In the genomic region with DNA sequence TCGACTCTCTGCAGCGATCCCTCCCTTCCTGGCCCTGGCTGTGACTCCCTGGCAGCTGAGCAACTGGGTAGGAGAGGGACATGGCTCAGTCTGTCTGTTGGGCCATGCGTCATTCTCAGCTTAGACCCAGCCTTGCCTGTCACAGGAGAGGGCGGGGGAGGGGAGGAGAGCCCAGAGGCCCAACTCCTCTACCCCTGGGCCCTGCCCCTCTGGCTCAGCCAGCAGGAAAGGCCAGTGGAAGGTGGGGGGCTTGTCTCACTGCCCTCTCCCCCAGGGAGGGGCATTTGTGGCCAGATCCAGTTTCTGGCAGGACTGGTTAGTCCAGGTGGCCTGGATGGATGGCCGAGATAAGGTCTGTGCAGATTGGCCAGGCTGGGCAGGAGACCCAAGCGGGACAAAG, we compare ENCODE assay signal across 19 cellular contexts. TPM values are rescaled to one million over a fixed set of nuclear protein-coding genes. Genes with fewer than 3 reads are reported as not detected.
DNase-seq lines count a peak whose midpoint lies in the region; ATAC-seq and TF ChIP-seq lines count a peak whose summit lies in the region.
"Had no signal": no experiment of that assay in that cellular context is flagged by ENCODE, and none has a peak within 500 bp of the region (broad histone marks: within the 10 kb centered on the region; RNA-seq: fewer than 3 reads in every experiment).

No MANE protein-coding gene starts in this region.

- no peak for ATAC-seq in Right ventricle myocardium inferior
- peak; percentile 73 for ATAC-seq in body of pancreas
- no peak for ATAC-seq in HG02642 (IDR thresholded peaks at IDR 0.05; ENCODE audit: poor library complexity, unreplicated experiment)
- no peak for ATAC-seq in HG03135 (IDR thresholded peaks at IDR 0.05; ENCODE audit: unreplicated experiment)
- ATAC-seq: activated T-helper 17 cell treated with anti-CD3 and anti-CD28 coated beads, Interleukin-2, amount 50 U/mL, for 72 hours; CD8-positive, alpha-beta T cell; left lung had no signal

- H3K36me3 ChIP-seq in body of pancreas (replicated peaks in 1 of 2; ENCODE audit: insufficient read depth in 1 of 2, low read depth in 2 of 2) (no peaks in the 10 kb centered on the region), sigmoid colon (no peaks in the 10 kb centered on the region)
- H3K36me3 ChIP-seq: HAP-1, left lung, uterus had no signal

- H3K4me3 ChIP-seq in body of pancreas (no peak overlapping the region), sigmoid colon (no peak overlapping the region)
- H3K4me3 ChIP-seq: HAP-1, left lung, uterus had no signal

- intact Hi-C loops in Right ventricle myocardium inferior (cut with DNase I), result no loop called here
- intact Hi-C loops in cardiac septum (cut with DNase I), result no loop called here
- intact Hi-C loops in body of pancreas (cut with DNase I), result no loop called here
- intact Hi-C loops in sigmoid colon (cut with DNase I), result no loop called here

- peaks cover 20% of the 10 kb centered on the region for H3K27me3 Mint-ChIP-seq in mesothelial cell of epicardium (ENCODE audit: low read depth)

- peaks cover 28% of the 10 kb centered on the region for H3K4me1 ChIP-seq in body of pancreas
- H3K4me1 ChIP-seq in sigmoid colon, result peaks cover 0 to 14% (median 12%) of the 10 kb centered on the region in 4 donors

- H3K27ac ChIP-seq in body of pancreas (peak overlapping the region in 3 of 4 donors; percentile 13 to 37 (median 36)), sigmoid colon (no peak overlapping the region)
- H3K27ac ChIP-seq: left lung, uterus had no signal

- H3K9me3 Mint-ChIP-seq in mesothelial cell of epicardium, result peaks cover 12% of the 10 kb centered on the region
- H3K9me3 Mint-ChIP-seq: activated T-helper 17 cell treated with anti-CD3 and anti-CD28 coated beads, Interleukin-2, amount 50 U/mL, for 72 hours; CD8-positive, alpha-beta T cell had no signal

- TF ChIP-seq POLR2A in body of pancreas (IDR thresholded peaks at IDR 0.05) (no peak), sigmoid colon (IDR thresholded peaks at IDR 0.05) (no peak)

- peak overlapping the region; percentile 64 for H3K27ac Mint-ChIP-seq in mesothelial cell of epicardium
- H3K27ac Mint-ChIP-seq: activated T-helper 17 cell treated with anti-CD3 and anti-CD28 coated beads, Interleukin-2, amount 50 U/mL, for 72 hours; CD8-positive, alpha-beta T cell had no signal

- WGBS in body of pancreas, 2 donors, result 26 to 41% methylated on average over 3 to 5 of the region's 6 CpGs
- 71 to 90% methylated on average over 6 of the region's 6 CpGs for WGBS in sigmoid colon, 2 donors

- H3K4me1 Mint-ChIP-seq in mesothelial cell of epicardium, result peaks cover 29% of the 10 kb centered on the region

- no peaks in the 10 kb centered on the region for H3K36me3 Mint-ChIP-seq in mesothelial cell of epicardium
- H3K36me3 Mint-ChIP-seq: CD8-positive, alpha-beta T cell had no signal

- H3K9me3 ChIP-seq in body of pancreas (no peaks in the 10 kb centered on the region), sigmoid colon (no peaks in the 10 kb centered on the region)
- H3K9me3 ChIP-seq: HAP-1, left lung, uterus had no signal

- TF ChIP-seq EP300 in sigmoid colon (IDR thresholded peaks at IDR 0.05), result no peak

- peak overlapping the region; percentile 20 for H3K4me3 Mint-ChIP-seq in mesothelial cell of epicardium
- H3K4me3 Mint-ChIP-seq: activated T-helper 17 cell treated with anti-CD3 and anti-CD28 coated beads, Interleukin-2, amount 50 U/mL, for 72 hours; CD8-positive, alpha-beta T cell had no signal

- H3K27me3 ChIP-seq in body of pancreas (no peaks in the 10 kb centered on the region), sigmoid colon (peaks cover 13 to 58% (median 43%) of the 10 kb centered on the region in 3 donors)
- H3K27me3 ChIP-seq: uterus had no signal

- DNase-seq in Right ventricle myocardium inferior (ENCODE audit: missing footprints) (peak; percentile 31), cardiac septum (ENCODE audit: low spot score) (no peak), body of pancreas (peak; percentile 59 to 87 (median 80)), mesothelial cell of epicardium (ENCODE audit: low spot score in 2 of 2, unreplicated experiment in 2 of 2) (no peak), sigmoid colon (no peak), putamen (ENCODE audit: low spot score) (no peak)
- DNase-seq: ACHN; CD8-positive, alpha-beta T cell; hypothalamus; NCI-H1930; NCI-H510A treated with DMSO at 0.1 percent for 48 hours; uterus had no signal

- TF ChIP-seq CTCF in body of pancreas (IDR thresholded peaks at IDR 0.05), result no peak
- TF ChIP-seq CTCF in mesothelial cell of epicardium (IDR thresholded peaks at IDR 0.05; ENCODE audit: unreplicated experiment), result no peak
- TF ChIP-seq CTCF in sigmoid colon (IDR thresholded peaks at IDR 0.05), result no peak

RNA-seq across cellular contexts. Expression of a gene that starts 31.6 kb away (rescaled TPM):
- total RNA-seq in Right ventricle myocardium inferior (not detected), cardiac septum (not detected), body of pancreas (not detected), mesothelial cell of epicardium (not detected in 3 replicates), sigmoid colon (not detected)
- not detected for polyA plus RNA-seq in sigmoid colon
- total RNA-seq: activated CD8-positive, alpha-beta memory T cell treated with anti-CD3 and anti-CD28 coated beads for 36 hours; activated T-helper 17 cell treated with anti-CD3 and anti-CD28 coated beads, Interleukin-2, amount 50 U/mL, for 72 hours; CD8-positive, alpha-beta T cell; left lung; uterus had no signal
- polyA plus RNA-seq: adipose tissue had no signal

RNA-seq across cellular contexts. Expression of a gene that starts 57.9 kb away (rescaled TPM):
- total RNA-seq in Right ventricle myocardium inferior, result 9.1 TPM
- total RNA-seq in cardiac septum, result 15.6 TPM
- total RNA-seq in body of pancreas, result 10 to 100 TPM; 11.7 to 12.9 TPM
- 53.2 to 60.4 TPM (median 54.3 TPM) in 3 replicates for total RNA-seq in mesothelial cell of epicardium
- 1 to 10 TPM; 2.1 to 6.6 (median 5.0) TPM for total RNA-seq in sigmoid colon
- polyA plus RNA-seq in sigmoid colon, result 1 to 10 TPM in 2 of 3 donors, under 1 TPM in 1; 0.46 to 5.2 (median 1.8) TPM

Comparison
In these comparisons a context has a peak if more than half of its experiments do, and no peak if none do; other contexts are left out.
1. DNase-seq: peak in Right ventricle myocardium inferior (single experiment) and body of pancreas (4 of 4); none in cardiac septum (single experiment), mesothelial cell of epicardium (0 of 2), sigmoid colon (single experiment) and putamen (single experiment).
2. H3K27ac ChIP-seq: peak in body of pancreas (3 of 4); none in sigmoid colon (0 of 4).